In the genomic region with DNA sequence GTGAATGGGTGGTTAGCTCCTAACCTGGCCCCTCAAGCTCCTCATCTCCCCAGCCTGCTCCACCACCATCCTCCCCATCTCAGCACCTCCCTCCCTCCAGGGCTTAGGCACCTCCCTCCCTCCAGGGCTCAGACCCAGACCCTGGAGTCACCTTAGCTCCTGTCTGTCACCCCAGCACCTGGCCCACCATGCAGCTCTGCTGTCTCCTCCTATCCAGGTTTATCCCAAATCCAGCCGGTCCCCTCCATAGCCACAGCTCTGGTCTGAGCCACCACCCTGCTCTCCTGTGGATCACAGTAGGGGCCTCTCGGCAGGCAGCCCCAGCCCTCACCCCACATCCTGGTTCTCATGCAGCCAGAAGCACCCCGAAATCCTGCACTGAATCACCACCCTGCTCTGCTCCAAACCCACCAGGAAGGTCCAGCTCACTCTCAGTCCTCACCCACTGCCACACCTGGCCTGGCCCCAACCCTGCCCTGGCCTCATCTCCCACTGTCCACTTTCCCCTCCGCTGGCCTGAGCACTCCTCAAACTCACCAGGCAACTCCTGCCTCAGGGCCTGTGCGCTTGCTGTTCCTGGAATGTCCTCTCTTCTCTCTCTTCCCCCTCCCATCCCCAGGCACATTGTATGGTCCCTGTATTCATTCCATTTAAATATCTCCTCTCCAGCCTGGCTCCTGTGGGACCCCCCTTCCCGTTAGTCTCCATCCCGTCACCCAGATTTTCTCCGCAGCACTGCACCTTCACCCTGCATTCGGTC, we compare ENCODE assay signal across 2 cellular contexts.
A peak's percentile ranks its signal among the peaks of the same experiment; 100 is the strongest.
TF ChIP-seq lines count a peak whose summit lies in the region.

No MANE protein-coding gene starts in this region.

TF ChIP-seq in GM23338, 12 proteins besides CTCF, POLR2A, EP300 and RAD21 (continued from another document and continues in another):
- TF ChIP-seq JUNB (IDR thresholded peaks at IDR 0.05; ENCODE audit: unreplicated experiment): no peak
- TF ChIP-seq ZNF331 (CRISPR knock-in tag; IDR thresholded peaks at IDR 0.05; ENCODE audit: low read depth): no peak
- TF ChIP-seq POLR2AphosphoS5 (IDR thresholded peaks at IDR 0.05; ENCODE audit: low read depth): no peak
- TF ChIP-seq, protein P1, sequence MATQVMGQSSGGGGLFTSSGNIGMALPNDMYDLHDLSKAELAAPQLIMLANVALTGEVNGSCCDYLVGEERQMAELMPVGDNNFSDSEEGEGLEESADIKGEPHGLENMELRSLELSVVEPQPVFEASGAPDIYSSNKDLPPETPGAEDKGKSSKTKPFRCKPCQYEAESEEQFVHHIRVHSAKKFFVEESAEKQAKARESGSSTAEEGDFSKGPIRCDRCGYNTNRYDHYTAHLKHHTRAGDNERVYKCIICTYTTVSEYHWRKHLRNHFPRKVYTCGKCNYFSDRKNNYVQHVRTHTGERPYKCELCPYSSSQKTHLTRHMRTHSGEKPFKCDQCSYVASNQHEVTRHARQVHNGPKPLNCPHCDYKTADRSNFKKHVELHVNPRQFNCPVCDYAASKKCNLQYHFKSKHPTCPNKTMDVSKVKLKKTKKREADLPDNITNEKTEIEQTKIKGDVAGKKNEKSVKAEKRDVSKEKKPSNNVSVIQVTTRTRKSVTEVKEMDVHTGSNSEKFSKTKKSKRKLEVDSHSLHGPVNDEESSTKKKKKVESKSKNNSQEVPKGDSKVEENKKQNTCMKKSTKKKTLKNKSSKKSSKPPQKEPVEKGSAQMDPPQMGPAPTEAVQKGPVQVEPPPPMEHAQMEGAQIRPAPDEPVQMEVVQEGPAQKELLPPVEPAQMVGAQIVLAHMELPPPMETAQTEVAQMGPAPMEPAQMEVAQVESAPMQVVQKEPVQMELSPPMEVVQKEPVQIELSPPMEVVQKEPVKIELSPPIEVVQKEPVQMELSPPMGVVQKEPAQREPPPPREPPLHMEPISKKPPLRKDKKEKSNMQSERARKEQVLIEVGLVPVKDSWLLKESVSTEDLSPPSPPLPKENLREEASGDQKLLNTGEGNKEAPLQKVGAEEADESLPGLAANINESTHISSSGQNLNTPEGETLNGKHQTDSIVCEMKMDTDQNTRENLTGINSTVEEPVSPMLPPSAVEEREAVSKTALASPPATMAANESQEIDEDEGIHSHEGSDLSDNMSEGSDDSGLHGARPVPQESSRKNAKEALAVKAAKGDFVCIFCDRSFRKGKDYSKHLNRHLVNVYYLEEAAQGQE (IDR thresholded peaks at IDR 0.05; ENCODE audit: unreplicated experiment): no peak
- TF ChIP-seq NANOG (IDR thresholded peaks at IDR 0.05; ENCODE audit: borderline replicate concordance): no peak
- TF ChIP-seq EZH2phosphoT487 (IDR thresholded peaks at IDR 0.05; ENCODE audit: unreplicated experiment): no peak
- TF ChIP-seq, protein P2, sequence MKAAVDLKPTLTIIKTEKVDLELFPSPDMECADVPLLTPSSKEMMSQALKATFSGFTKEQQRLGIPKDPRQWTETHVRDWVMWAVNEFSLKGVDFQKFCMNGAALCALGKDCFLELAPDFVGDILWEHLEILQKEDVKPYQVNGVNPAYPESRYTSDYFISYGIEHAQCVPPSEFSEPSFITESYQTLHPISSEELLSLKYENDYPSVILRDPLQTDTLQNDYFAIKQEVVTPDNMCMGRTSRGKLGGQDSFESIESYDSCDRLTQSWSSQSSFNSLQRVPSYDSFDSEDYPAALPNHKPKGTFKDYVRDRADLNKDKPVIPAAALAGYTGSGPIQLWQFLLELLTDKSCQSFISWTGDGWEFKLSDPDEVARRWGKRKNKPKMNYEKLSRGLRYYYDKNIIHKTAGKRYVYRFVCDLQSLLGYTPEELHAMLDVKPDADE (IDR thresholded peaks at IDR 0.05): no peak
- TF ChIP-seq CREB1 (CRISPR knock-in tag; IDR thresholded peaks at IDR 0.05; ENCODE audit: low read depth): no peak
- TF ChIP-seq STAT1 (IDR thresholded peaks at IDR 0.05; ENCODE audit: unreplicated experiment): no peak
- no peak for TF ChIP-seq ZNF114 (CRISPR knock-in tag; IDR thresholded peaks at IDR 0.05)

TF ChIP-seq in WTC11, 78 proteins besides CTCF, POLR2A, EP300 and RAD21:
- TF ChIP-seq, protein P3, sequence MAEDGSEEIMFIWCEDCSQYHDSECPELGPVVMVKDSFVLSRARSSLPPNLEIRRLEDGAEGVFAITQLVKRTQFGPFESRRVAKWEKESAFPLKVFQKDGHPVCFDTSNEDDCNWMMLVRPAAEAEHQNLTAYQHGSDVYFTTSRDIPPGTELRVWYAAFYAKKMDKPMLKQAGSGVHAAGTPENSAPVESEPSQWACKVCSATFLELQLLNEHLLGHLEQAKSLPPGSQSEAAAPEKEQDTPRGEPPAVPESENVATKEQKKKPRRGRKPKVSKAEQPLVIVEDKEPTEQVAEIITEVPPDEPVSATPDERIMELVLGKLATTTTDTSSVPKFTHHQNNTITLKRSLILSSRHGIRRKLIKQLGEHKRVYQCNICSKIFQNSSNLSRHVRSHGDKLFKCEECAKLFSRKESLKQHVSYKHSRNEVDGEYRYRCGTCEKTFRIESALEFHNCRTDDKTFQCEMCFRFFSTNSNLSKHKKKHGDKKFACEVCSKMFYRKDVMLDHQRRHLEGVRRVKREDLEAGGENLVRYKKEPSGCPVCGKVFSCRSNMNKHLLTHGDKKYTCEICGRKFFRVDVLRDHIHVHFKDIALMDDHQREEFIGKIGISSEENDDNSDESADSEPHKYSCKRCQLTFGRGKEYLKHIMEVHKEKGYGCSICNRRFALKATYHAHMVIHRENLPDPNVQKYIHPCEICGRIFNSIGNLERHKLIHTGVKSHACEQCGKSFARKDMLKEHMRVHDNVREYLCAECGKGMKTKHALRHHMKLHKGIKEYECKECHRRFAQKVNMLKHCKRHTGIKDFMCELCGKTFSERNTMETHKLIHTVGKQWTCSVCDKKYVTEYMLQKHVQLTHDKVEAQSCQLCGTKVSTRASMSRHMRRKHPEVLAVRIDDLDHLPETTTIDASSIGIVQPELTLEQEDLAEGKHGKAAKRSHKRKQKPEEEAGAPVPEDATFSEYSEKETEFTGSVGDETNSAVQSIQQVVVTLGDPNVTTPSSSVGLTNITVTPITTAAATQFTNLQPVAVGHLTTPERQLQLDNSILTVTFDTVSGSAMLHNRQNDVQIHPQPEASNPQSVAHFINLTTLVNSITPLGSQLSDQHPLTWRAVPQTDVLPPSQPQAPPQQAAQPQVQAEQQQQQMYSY (CRISPR knock-in tag; IDR thresholded peaks at IDR 0.05): peak; percentile 15; the same call in 1 of the 2 replicates
- TF ChIP-seq TEAD1 (CRISPR knock-in tag; IDR thresholded peaks at IDR 0.05) (no peak), ETV6 (CRISPR knock-in tag; IDR thresholded peaks at IDR 0.05) (no peak), NFE2L1 (CRISPR knock-in tag; IDR thresholded peaks at IDR 0.05) (no peak)
